ENCODE assay signal across 23 cellular contexts in the genomic region with DNA sequence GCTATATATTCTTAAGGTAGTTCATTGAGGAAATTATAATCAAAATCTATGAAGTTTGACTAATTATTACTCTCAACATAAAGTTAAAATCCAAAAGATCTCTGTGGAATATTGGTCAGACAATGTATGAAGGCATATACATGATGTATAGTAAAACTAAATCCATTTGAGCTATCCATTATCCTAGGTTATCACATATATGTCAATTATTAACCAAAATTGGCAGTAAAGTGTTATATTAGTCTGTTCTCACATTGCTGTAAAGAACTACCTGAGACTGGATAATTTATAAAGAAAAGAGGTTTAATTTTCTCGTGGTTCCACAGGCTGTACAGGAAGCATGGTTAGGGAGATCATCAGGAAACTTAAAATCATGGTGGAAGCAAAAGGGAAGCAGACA.
DNase-seq lines count a peak whose midpoint lies in the region; ATAC-seq and TF ChIP-seq lines count a peak whose summit lies in the region.
"Had no signal": no experiment of that assay in that cellular context is flagged by ENCODE, and none has a peak within 500 bp of the region (broad histone marks: within the 10 kb centered on the region; RNA-seq: fewer than 3 reads in every experiment).

No MANE protein-coding gene starts in this region.

- DNase-seq in endothelial cell (ENCODE audit: low spot score) = no peak
- no peak for DNase-seq in mucosa of descending colon
- no peak for DNase-seq in HCEC 1CT
- no peak for DNase-seq in activated naive CD4-positive, alpha-beta T cell treated with anti-CD3 and anti-CD28 coated beads, Interleukin-2, amount 50 U/mL, for 16 hours
- DNase-seq: 8988T; ACHN; BE2C; C1 segment of cervical spinal cord; CD4-positive, alpha-beta memory T cell; CD4-positive, CD25-positive, alpha-beta regulatory T cell; CD8-positive, alpha-beta memory T cell; COR-L47; DMS 273 treated with DMSO at 0.1 percent for 48 hours; DMS153; DMS53; DMS79; DND-41; EL; GDM1 had no signal

- H3K4me1 Mint-ChIP-seq in endothelial cell (ENCODE audit: unreplicated experiment) = peaks cover 23% of the 10 kb centered on the region
- H3K4me1 Mint-ChIP-seq: CD14-positive monocyte; CD4-positive, alpha-beta memory T cell; CD4-positive, CD25-positive, alpha-beta regulatory T cell; CD8-positive, alpha-beta memory T cell had no signal

- H3K4me1 ChIP-seq in mucosa of descending colon (ENCODE audit: low read depth) = no peaks in the 10 kb centered on the region
- H3K4me1 ChIP-seq: BE2C, BLaER1 had no signal

- H3K4me3 ChIP-seq in mucosa of descending colon = no peak overlapping the region
- H3K4me3 ChIP-seq: BLaER1, GM12878 had no signal

- H3K27me3 Mint-ChIP-seq in endothelial cell (ENCODE audit: unreplicated experiment) = no peaks in the 10 kb centered on the region
- H3K27me3 Mint-ChIP-seq: CD4-positive, alpha-beta memory T cell; CD4-positive, CD25-positive, alpha-beta regulatory T cell had no signal

- no peaks in the 10 kb centered on the region for H3K36me3 Mint-ChIP-seq in endothelial cell (ENCODE audit: low read depth, unreplicated experiment)
- H3K36me3 Mint-ChIP-seq: CD14-positive monocyte; CD4-positive, alpha-beta memory T cell; CD4-positive, CD25-positive, alpha-beta regulatory T cell had no signal

- H3K9me3 Mint-ChIP-seq in endothelial cell (ENCODE audit: unreplicated experiment) = no peaks in the 10 kb centered on the region

- H3K9me3 ChIP-seq in mucosa of descending colon = no peaks in the 10 kb centered on the region
- H3K9me3 ChIP-seq: BE2C, BLaER1 had no signal

- peak overlapping the region; percentile 88 for H3K27ac Mint-ChIP-seq in endothelial cell (ENCODE audit: unreplicated experiment)
- H3K27ac Mint-ChIP-seq: CD14-positive monocyte; CD4-positive, alpha-beta memory T cell; CD4-positive, CD25-positive, alpha-beta regulatory T cell; CD8-positive, alpha-beta memory T cell had no signal

- ATAC-seq in mucosa of descending colon (peak; percentile 64), HG03439 (IDR thresholded peaks at IDR 0.05; ENCODE audit: unreplicated experiment) (no peak)
- ATAC-seq: GM12878 had no signal

- H3K36me3 ChIP-seq in mucosa of descending colon (ENCODE audit: low read depth) = no peaks in the 10 kb centered on the region
- H3K36me3 ChIP-seq: BE2C, BLaER1 had no signal

- intact Hi-C loops in mucosa of descending colon (cut with DNase I, micrococcal nuclease) = no loop called here

- no peak for TF ChIP-seq CTCF in endothelial cell (IDR thresholded peaks at IDR 0.05; ENCODE audit: unreplicated experiment)
- no peak for TF ChIP-seq CTCF in mucosa of descending colon (IDR thresholded peaks at IDR 0.05)

- no peak overlapping the region for H3K4me3 Mint-ChIP-seq in endothelial cell (ENCODE audit: unreplicated experiment)
- H3K4me3 Mint-ChIP-seq: CD14-positive monocyte; CD4-positive, alpha-beta memory T cell; CD4-positive, CD25-positive, alpha-beta regulatory T cell; CD8-positive, alpha-beta memory T cell had no signal
